ENCODE assay signal across 1 cellular context in genomic region chr17:42677012-42677857, GRCh38.
TF ChIP-seq lines count a peak whose summit lies in the region.

No MANE protein-coding gene starts in this region.

TF ChIP-seq in GM12878, 131 proteins besides CTCF, POLR2A, EP300 and RAD21:
- TF ChIP-seq CHD2 (IDR thresholded peaks at IDR 0.05; ENCODE audit: borderline replicate concordance, low read depth, low read length) (peak; percentile 82), ZNF384 (IDR thresholded peaks at IDR 0.05; ENCODE audit: borderline replicate concordance, low read depth, low read length) (no peak; the same call in 1 of the 2 replicates), SPI1 (IDR thresholded peaks at IDR 0.05; ENCODE audit: borderline replicate concordance, insufficient read depth, low read depth, low read length) (no peak), EGR1 (IDR thresholded peaks at IDR 0.05; ENCODE audit: borderline replicate concordance in 1 of 2, low read depth in 2 of 2, low read length in 2 of 2) (no peak), BCL11A (IDR thresholded peaks at IDR 0.05; ENCODE audit: low read depth, low read length) (no peak), PKNOX1 (IDR thresholded peaks at IDR 0.05) (peak; percentile 48; the same call in 1 of the 2 replicates), RBBP5 (conservative IDR thresholded peaks at IDR 0.05) (no peak), SMAD5 (IDR thresholded peaks at IDR 0.05; ENCODE audit: low read depth) (no peak), IKZF2 (IDR thresholded peaks at IDR 0.05) (peak in 1 of 2 experiments; percentile 16; a peak in 1 of 4 replicates), NFYA (IDR thresholded peaks at IDR 0.05; ENCODE audit: borderline replicate concordance, low read depth, low read length) (peak; percentile 5; the same call in 1 of the 2 replicates), NBN (IDR thresholded peaks at IDR 0.05) (peak; percentile 100), MXI1 (IDR thresholded peaks at IDR 0.05; ENCODE audit: low read depth, low read length) (peak; percentile 63), BRCA1 (IDR thresholded peaks at IDR 0.05; ENCODE audit: low read depth, low read length) (peak; percentile 49; the same call in 1 of the 2 replicates), HDGF (IDR thresholded peaks at IDR 0.05) (peak; percentile 27; the same call in 1 of the 2 replicates), CREM (IDR thresholded peaks at IDR 0.05; ENCODE audit: low read depth) (peak; percentile 85), FOS (IDR thresholded peaks at IDR 0.05; ENCODE audit: borderline replicate concordance, extremely low read depth, insufficient read length) (peak; percentile 74), STAT3 (IDR thresholded peaks at IDR 0.05; ENCODE audit: low read depth, low read length) (no peak), RELB (IDR thresholded peaks at IDR 0.05; ENCODE audit: low read depth) (peak; percentile 38; the same call in 1 of the 2 replicates), CREB1 (IDR thresholded peaks at IDR 0.05; ENCODE audit: low read depth) (no peak), SP1 (IDR thresholded peaks at IDR 0.05; ENCODE audit: low read depth, low read length) (peak; percentile 93), ATF3 (IDR thresholded peaks at IDR 0.05; ENCODE audit: borderline replicate concordance, extremely low read depth, low read depth, low read length) (peak; percentile 76; the same call in 1 of the 2 replicates), ATF7 (IDR thresholded peaks at IDR 0.05; ENCODE audit: low read depth) (peak; percentile 97), USF2 (IDR thresholded peaks at IDR 0.05; ENCODE audit: borderline replicate concordance, low read depth, low read length) (peak; percentile 86), BHLHE40 (IDR thresholded peaks at IDR 0.05; ENCODE audit: borderline replicate concordance in 1 of 2, low read depth in 2 of 2, low read length in 1 of 2) (peak; percentile 74 to 76; a peak in 3 of 4 replicates), TBL1XR1 (IDR thresholded peaks at IDR 0.05; ENCODE audit: low read depth, low read length) (no peak), MAX (IDR thresholded peaks at IDR 0.05; ENCODE audit: low read depth, low read length) (peak; percentile 60; the same call in 1 of the 2 replicates), RAD51 (IDR thresholded peaks at IDR 0.05) (peak; percentile 94), ETV6 (conservative IDR thresholded peaks at IDR 0.05 in 1 of 2, IDR thresholded peaks at IDR 0.05 in 1 of 2; ENCODE audit: borderline replicate concordance in 1 of 2, low read depth in 1 of 2) (no peak), STAT1 (conservative IDR thresholded peaks at IDR 0.05) (no peak), CEBPB (IDR thresholded peaks at IDR 0.05; ENCODE audit: borderline replicate concordance in 1 of 2, low read depth in 2 of 2, low read length in 2 of 2) (peak in 1 of 2 experiments; percentile 78; a peak in 1 of 4 replicates), RB1 (IDR thresholded peaks at IDR 0.05; ENCODE audit: borderline replicate concordance) (0 out of 2 replicates have a peak, but pooled peaks have one; percentile 23), RFX5 (IDR thresholded peaks at IDR 0.05; ENCODE audit: low read depth, low read length) (peak; percentile 90), BCL3 (IDR thresholded peaks at IDR 0.05; ENCODE audit: borderline replicate concordance, insufficient read depth, low read depth, low read length, poor library complexity, severe bottlenecking) (no peak)
- TF ChIP-seq, protein P1, sequence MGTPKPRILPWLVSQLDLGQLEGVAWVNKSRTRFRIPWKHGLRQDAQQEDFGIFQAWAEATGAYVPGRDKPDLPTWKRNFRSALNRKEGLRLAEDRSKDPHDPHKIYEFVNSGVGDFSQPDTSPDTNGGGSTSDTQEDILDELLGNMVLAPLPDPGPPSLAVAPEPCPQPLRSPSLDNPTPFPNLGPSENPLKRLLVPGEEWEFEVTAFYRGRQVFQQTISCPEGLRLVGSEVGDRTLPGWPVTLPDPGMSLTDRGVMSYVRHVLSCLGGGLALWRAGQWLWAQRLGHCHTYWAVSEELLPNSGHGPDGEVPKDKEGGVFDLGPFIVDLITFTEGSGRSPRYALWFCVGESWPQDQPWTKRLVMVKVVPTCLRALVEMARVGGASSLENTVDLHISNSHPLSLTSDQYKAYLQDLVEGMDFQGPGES (IDR thresholded peaks at IDR 0.05), result peak; percentile 64
- TF ChIP-seq, protein P2, sequence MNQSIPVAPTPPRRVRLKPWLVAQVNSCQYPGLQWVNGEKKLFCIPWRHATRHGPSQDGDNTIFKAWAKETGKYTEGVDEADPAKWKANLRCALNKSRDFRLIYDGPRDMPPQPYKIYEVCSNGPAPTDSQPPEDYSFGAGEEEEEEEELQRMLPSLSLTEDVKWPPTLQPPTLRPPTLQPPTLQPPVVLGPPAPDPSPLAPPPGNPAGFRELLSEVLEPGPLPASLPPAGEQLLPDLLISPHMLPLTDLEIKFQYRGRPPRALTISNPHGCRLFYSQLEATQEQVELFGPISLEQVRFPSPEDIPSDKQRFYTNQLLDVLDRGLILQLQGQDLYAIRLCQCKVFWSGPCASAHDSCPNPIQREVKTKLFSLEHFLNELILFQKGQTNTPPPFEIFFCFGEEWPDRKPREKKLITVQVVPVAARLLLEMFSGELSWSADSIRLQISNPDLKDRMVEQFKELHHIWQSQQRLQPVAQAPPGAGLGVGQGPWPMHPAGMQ (IDR thresholded peaks at IDR 0.05; ENCODE audit: borderline replicate concordance), result no peak
- TF ChIP-seq, protein P3, sequence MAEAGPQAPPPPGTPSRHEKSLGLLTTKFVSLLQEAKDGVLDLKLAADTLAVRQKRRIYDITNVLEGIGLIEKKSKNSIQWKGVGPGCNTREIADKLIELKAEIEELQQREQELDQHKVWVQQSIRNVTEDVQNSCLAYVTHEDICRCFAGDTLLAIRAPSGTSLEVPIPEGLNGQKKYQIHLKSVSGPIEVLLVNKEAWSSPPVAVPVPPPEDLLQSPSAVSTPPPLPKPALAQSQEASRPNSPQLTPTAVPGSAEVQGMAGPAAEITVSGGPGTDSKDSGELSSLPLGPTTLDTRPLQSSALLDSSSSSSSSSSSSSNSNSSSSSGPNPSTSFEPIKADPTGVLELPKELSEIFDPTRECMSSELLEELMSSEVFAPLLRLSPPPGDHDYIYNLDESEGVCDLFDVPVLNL (IDR thresholded peaks at IDR 0.05; ENCODE audit: low read depth, low read length), result peak; percentile 59; the same call in 1 of the 2 replicates
- TF ChIP-seq, protein P4, sequence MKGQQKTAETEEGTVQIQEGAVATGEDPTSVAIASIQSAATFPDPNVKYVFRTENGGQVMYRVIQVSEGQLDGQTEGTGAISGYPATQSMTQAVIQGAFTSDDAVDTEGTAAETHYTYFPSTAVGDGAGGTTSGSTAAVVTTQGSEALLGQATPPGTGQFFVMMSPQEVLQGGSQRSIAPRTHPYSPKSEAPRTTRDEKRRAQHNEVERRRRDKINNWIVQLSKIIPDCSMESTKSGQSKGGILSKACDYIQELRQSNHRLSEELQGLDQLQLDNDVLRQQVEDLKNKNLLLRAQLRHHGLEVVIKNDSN (IDR thresholded peaks at IDR 0.05; ENCODE audit: borderline replicate concordance, extremely low read length, insufficient read depth, low read depth, low read length), result peak; percentile 93
